ENCODE assay signal across 9 cellular contexts in the genomic region with DNA sequence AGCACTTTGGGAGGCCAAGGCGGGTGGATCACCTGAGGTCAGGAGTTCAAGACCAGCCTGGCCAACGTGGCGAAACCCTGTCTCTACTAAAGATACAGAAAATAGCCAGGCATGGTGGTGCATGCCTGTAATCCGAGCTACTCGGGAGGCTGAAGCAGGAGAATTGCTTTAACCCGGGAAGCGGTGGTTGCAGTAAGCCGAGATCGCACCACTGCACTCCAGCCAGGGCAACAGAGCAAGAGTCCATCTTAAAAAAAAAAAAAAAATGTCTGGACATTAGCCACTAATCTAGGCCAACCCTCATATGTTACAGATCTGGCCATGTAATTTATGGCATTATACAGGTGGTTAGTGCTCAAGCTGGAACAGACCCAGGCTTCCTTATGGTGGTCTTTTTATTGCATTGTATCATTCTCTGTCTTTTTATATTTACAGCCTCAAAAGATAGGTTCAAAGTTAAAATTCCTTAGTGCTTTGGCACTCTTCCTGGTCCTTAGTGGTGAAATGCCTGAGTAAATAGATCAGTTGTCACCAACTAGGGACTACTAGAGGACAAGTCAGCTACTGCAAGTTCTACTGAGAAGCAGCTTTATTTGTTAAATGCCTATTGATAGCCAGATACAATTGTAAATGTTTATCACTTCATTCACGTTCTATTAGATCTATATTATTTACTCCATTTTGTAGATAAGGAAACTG. TPM values are rescaled to one million over a fixed set of nuclear protein-coding genes. Genes with fewer than 3 reads are reported as not detected.
DNase-seq lines count a peak whose midpoint lies in the region; TF ChIP-seq lines count a peak whose summit lies in the region.
"Had no signal": no experiment of that assay in that cellular context is flagged by ENCODE, and none has a peak within 500 bp of the region (broad histone marks: within the 10 kb centered on the region; RNA-seq: fewer than 3 reads in every experiment).

No MANE protein-coding gene starts in this region.

- H3K9me3 ChIP-seq in ascending aorta, result no peaks in the 10 kb centered on the region

- peaks cover 24% of the 10 kb centered on the region for H3K4me1 Mint-ChIP-seq in HFFc6 (ENCODE audit: low read depth)

- H3K27ac ChIP-seq in ascending aorta, result peak overlapping the region in 1 of 2 donors; percentile 74

- no peaks in the 10 kb centered on the region for H3K9me3 Mint-ChIP-seq in HFFc6
- H3K9me3 Mint-ChIP-seq: stimulated activated naive CD8-positive, alpha-beta T cell treated with anti-CD3 and anti-CD28 coated beads, Interleukin-15, Interleukin-2, amounts not matched to agents 100 ng/mL and 50 ng/mL, for 24 hours had no signal

- TF ChIP-seq CTCF in HFFc6 (IDR thresholded peaks at IDR 0.05) (peak; percentile 69), ascending aorta (IDR thresholded peaks at IDR 0.05) (peak in 2 of 3 experiments; percentile 36 to 42), kidney epithelial cell (IDR thresholded peaks at IDR 0.05; ENCODE audit: insufficient read depth, low read length, poor library complexity, severe bottlenecking) (peak; percentile 25)

- no peak overlapping the region for H3K4me3 Mint-ChIP-seq in HFFc6
- H3K4me3 Mint-ChIP-seq: stimulated activated naive CD8-positive, alpha-beta T cell treated with anti-CD3 and anti-CD28 coated beads, Interleukin-15, Interleukin-2, amounts not matched to agents 100 ng/mL and 50 ng/mL, for 24 hours had no signal

- peaks cover 0 to 11% of the 10 kb centered on the region in 2 donors for H3K4me1 ChIP-seq in ascending aorta

- H3K4me3 ChIP-seq in ascending aorta (no peak overlapping the region), kidney epithelial cell (ENCODE audit: low read depth, low read length) (no peak overlapping the region)

- no peaks in the 10 kb centered on the region for H3K27me3 ChIP-seq in ascending aorta
- no peaks in the 10 kb centered on the region for H3K27me3 ChIP-seq in kidney epithelial cell (ENCODE audit: control insufficient read depth, insufficient read depth, low read length)

- intact Hi-C loops in ascending aorta (cut with DNase I), result no loop called here

- no peaks in the 10 kb centered on the region; the same call in 1 of the 2 replicates for H3K27me3 Mint-ChIP-seq in HFFc6 (ENCODE audit: insufficient read depth)
- H3K27me3 Mint-ChIP-seq: stimulated activated naive CD8-positive, alpha-beta T cell treated with anti-CD3 and anti-CD28 coated beads, Interleukin-15, Interleukin-2, amounts not matched to agents 100 ng/mL and 50 ng/mL, for 24 hours had no signal

- DNase-seq in AG20443 (ENCODE audit: low spot score) (peak; percentile 74), HFFc6 (peak; percentile 67), ascending aorta (ENCODE audit: low spot score in 2 of 2) (peak in 1 of 2 donors; percentile 18), kidney epithelial cell (ENCODE audit: low read depth) (no peak), NCI-H146 treated with DMSO at 0.1 percent for 48 hours (lab: John Stamatoyannopoulos, UW; ENCODE audit: unreplicated experiment) (no peak), ecto neural progenitor cell (ENCODE audit: low spot score) (no peak), NCI-H128 (lab: John Stamatoyannopoulos, UW; ENCODE audit: unreplicated experiment) (no peak)
- DNase-seq in stimulated activated CD4-positive, alpha-beta T cell treated with anti-CD3 and anti-CD28 coated beads, Interleukin-2, amount 100 ng/mL, for 48 hours, result no peak

- peaks cover 3% of the 10 kb centered on the region; the same call in 1 of the 2 replicates for H3K36me3 Mint-ChIP-seq in HFFc6 (ENCODE audit: low read depth)

- H3K36me3 ChIP-seq in ascending aorta, result peaks cover 0 to 5% of the 10 kb centered on the region in 2 donors
- no peaks in the 10 kb centered on the region for H3K36me3 ChIP-seq in kidney epithelial cell (ENCODE audit: control insufficient read depth, insufficient read depth, low read length)

- no peak overlapping the region for H3K27ac Mint-ChIP-seq in HFFc6
- H3K27ac Mint-ChIP-seq: stimulated activated naive CD8-positive, alpha-beta T cell treated with anti-CD3 and anti-CD28 coated beads, Interleukin-15, Interleukin-2, amounts not matched to agents 100 ng/mL and 50 ng/mL, for 24 hours had no signal

RNA-seq across cellular contexts. Expression of gene STARD9, which starts 16.0 kb away (rescaled TPM):
- 1 to 10 TPM; 1.9 to 2.8 (median 2.3) TPM for total RNA-seq in HFFc6 (2021; fragmentation: NEBNext Ultra II Directional; extraction: Animal tissue kit (Norgen Biotek cat#: 25700))
- total RNA-seq in ascending aorta, result 62.7 TPM
- total RNA-seq in kidney epithelial cell, result 4.7 and 5.7 TPM in 2 replicates

RNA-seq across cellular contexts. Expression of gene HAUS2, which starts 42.7 kb away (rescaled TPM):
- total RNA-seq in HFFc6 (2021; fragmentation: NEBNext Ultra II Directional; extraction: Animal tissue kit (Norgen Biotek cat#: 25700)), result 10 to 100 TPM; 18.0 to 30.5 (median 26.5) TPM
- 92.6 TPM for total RNA-seq in ascending aorta
- 31.1 and 35.3 TPM in 2 replicates for total RNA-seq in kidney epithelial cell

RNA-seq across cellular contexts. Expression of gene LRRC57, which starts 42.8 kb away (rescaled TPM):
- total RNA-seq in HFFc6 (2021; fragmentation: NEBNext Ultra II Directional; extraction: Animal tissue kit (Norgen Biotek cat#: 25700)), result 10 to 100 TPM; 18.5 to 22.9 (median 20.4) TPM
- total RNA-seq in ascending aorta (1.6 TPM), kidney epithelial cell (18.2 and 24.2 TPM in 2 replicates)

Comparison
In these comparisons a context has a peak if more than half of its experiments do, and no peak if none do; other contexts are left out.
1. DNase-seq: peak in AG20443 (single experiment) and HFFc6 (single experiment); none in kidney epithelial cell (single experiment), NCI-H146 treated with DMSO at 0.1 percent for 48 hours (single experiment), ecto neural progenitor cell (single experiment), stimulated activated CD4-positive, alpha-beta T cell treated with anti-CD3 and anti-CD28 coated beads, Interleukin-2, amount 100 ng/mL, for 48 hours (0 of 2) and NCI-H128 (single experiment).
2. Peak in every context shown above with its lines, with median percentiles within 50 percentile points of each other: CTCF ChIP-seq.